5 cellular contexts compared by ENCODE assay signal in genomic region chr5:157693816-157694215, GRCh38. TPM values are rescaled to one million over a fixed set of nuclear protein-coding genes. Genes with fewer than 3 reads are reported as not detected.
"Had no signal": no experiment of that assay in that cellular context is flagged by ENCODE, and none has a peak within 500 bp of the region (broad histone marks: within the 10 kb centered on the region; RNA-seq: fewer than 3 reads in every experiment).

No MANE protein-coding gene starts in this region.

RNA-seq across cellular contexts. Expression of gene C5orf52, which starts 22.5 kb away (rescaled TPM):
- total RNA-seq: HepG2, HT-29, HT1080, IMR-90, K562 had no signal

RNA-seq across cellular contexts. Expression of gene SOX30, which starts 41.6 kb away (rescaled TPM):
- total RNA-seq: HepG2, HT1080, IMR-90, K562 had no signal
